In genomic region chr16:18782697-18783429, GRCh38 we compare ENCODE assay signal across 1 cellular context.
TF ChIP-seq lines count a peak whose summit lies in the region.

No MANE protein-coding gene starts in this region.

TF ChIP-seq in K562, 482 proteins besides CTCF, POLR2A, EP300 and RAD21:
- no peak for TF ChIP-seq HIVEP1 (CRISPR knock-in tag; IDR thresholded peaks at IDR 0.05)
- 0 out of 4 replicates have a peak, but pooled peaks of 1 of the 2 experiments have one; percentile 41 for TF ChIP-seq MLLT1 (IDR thresholded peaks at IDR 0.05)
TF ChIP-seq in K562: peak in this region for 1.
